In the genomic region with DNA sequence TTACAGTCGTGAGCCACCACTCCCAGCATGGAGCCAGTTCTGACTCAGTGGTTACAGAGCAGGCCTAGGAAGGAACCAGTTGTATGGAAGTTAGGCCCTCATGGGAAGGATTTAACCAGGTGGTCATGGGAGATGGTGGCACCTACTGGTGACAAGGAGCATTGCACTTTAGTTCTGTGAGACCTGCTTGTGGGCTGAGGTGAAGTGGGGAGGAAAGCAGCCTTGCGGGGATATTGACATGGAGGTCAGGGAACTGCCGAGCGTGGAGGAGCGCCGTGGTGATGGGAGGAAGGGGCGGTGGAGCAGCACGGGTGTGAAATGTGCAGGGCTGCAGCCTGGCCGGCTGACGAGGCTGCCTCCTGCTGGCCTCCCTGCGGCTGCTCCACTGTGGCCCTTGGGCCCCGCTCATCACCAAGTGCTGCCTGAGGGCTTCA, we compare ENCODE assay signal across 8 cellular contexts.
DNase-seq lines count a peak whose midpoint lies in the region; ATAC-seq and TF ChIP-seq lines count a peak whose summit lies in the region.

No MANE protein-coding gene starts in this region.

- ATAC-seq in HG02571 (IDR thresholded peaks at IDR 0.05; ENCODE audit: unreplicated experiment) (no peak), HG03139 (IDR thresholded peaks at IDR 0.05; ENCODE audit: unreplicated experiment) (no peak)

- H3K27ac Mint-ChIP-seq in endodermal cell: no peak overlapping the region
- no peak overlapping the region for H3K27ac Mint-ChIP-seq in nephron progenitor cell

- 87 to 97% methylated on average over 5 to 12 of the region's 12 CpGs for WGBS in endodermal cell (ENCODE audit: insufficient coverage in 1 of 2, insufficient read length in 1 of 2), 2 experiments

- no peaks in the 10 kb centered on the region for H3K27me3 ChIP-seq in AG04450 (ENCODE audit: control insufficient read depth, insufficient read depth, low read length)
- no peaks in the 10 kb centered on the region for H3K27me3 ChIP-seq in endodermal cell (ENCODE audit: control insufficient read depth, insufficient read depth, low read length, poor library complexity, severe bottlenecking)

- H3K36me3 Mint-ChIP-seq in endodermal cell (ENCODE audit: low read depth): peaks cover 10% of the 10 kb centered on the region
- H3K36me3 Mint-ChIP-seq in nephron progenitor cell (ENCODE audit: low read depth): peaks cover 18% of the 10 kb centered on the region

- H3K27ac ChIP-seq in AG04450 (ENCODE audit: low read depth, low read length) (no peak overlapping the region), endodermal cell (ENCODE audit: low read depth, low read length) (no peak overlapping the region)

- H3K27me3 Mint-ChIP-seq in endodermal cell (ENCODE audit: insufficient read depth) (no peaks in the 10 kb centered on the region), nephron progenitor cell (ENCODE audit: low read depth, poor library complexity) (peaks cover 3% of the 10 kb centered on the region)

- H3K4me3 Mint-ChIP-seq in endodermal cell (no peak overlapping the region), nephron progenitor cell (no peak overlapping the region)

- CTCF ChIA-PET in AG04450 (lab: Charles Lee): no interaction called here

- H3K9me3 Mint-ChIP-seq in endodermal cell: peaks cover 12% of the 10 kb centered on the region
- H3K9me3 Mint-ChIP-seq in nephron progenitor cell: peaks cover 11% of the 10 kb centered on the region

- H3K4me1 Mint-ChIP-seq in endodermal cell (peaks cover 7% of the 10 kb centered on the region), nephron progenitor cell (peaks cover 36% of the 10 kb centered on the region)

- H3K4me3 ChIP-seq in AG04450 (ENCODE audit: low read depth, low read length) (no peak overlapping the region), endodermal cell (ENCODE audit: low read length) (no peak overlapping the region)

- TF ChIP-seq CTCF in AG04450 (IDR thresholded peaks at IDR 0.05; ENCODE audit: low read depth, low read length) (peak; percentile 47; the same call in 1 of the 2 replicates), GM12873 (IDR thresholded peaks at IDR 0.05; ENCODE audit: insufficient read depth, low read depth, low read length, missing control alignments) (peak; percentile 92), endodermal cell (conservative IDR thresholded peaks at IDR 0.05) (peak; percentile 76), nephron progenitor cell (IDR thresholded peaks at IDR 0.05) (peak; percentile 39)

- POLR2A ChIA-PET in AG04450 (lab: Yijun Ruan, JAX): no interaction called here

- peaks cover 10% of the 10 kb centered on the region for H3K9me3 ChIP-seq in AG04450 (ENCODE audit: control insufficient read depth, insufficient read depth, low read length)
- H3K9me3 ChIP-seq in endodermal cell (ENCODE audit: control insufficient read depth, low read length): peaks cover 11% of the 10 kb centered on the region

- H3K9ac ChIP-seq in endodermal cell (ENCODE audit: extremely low read depth, low read length, poor library complexity, severe bottlenecking): no peak overlapping the region

- H3K4me1 ChIP-seq in endodermal cell (ENCODE audit: control insufficient read depth, insufficient read depth, low read length): no peaks in the 10 kb centered on the region

- H3K36me3 ChIP-seq in endodermal cell (ENCODE audit: control insufficient read depth, insufficient read depth, low read length): no peaks in the 10 kb centered on the region

- DNase-seq in AG04450 (ENCODE audit: low read depth, low spot score): no peak
- peak; percentile 78 for DNase-seq in NAMALWA (ENCODE audit: low spot score)
- DNase-seq in activated CD4-positive, CD25-positive, alpha-beta regulatory T cell treated with anti-CD3 and anti-CD28 coated beads, Interleukin-2, amount 50 U/mL, for 72 hours: peak; percentile 38
- peak; percentile 72 for DNase-seq in endodermal cell
- DNase-seq in nephron progenitor cell: peak; percentile 15

Comparison
In these comparisons a context has a peak if more than half of its experiments do, and no peak if none do; other contexts are left out.
1. CTCF ChIP-seq: peak in every context shown above with its lines; median percentile 92 in GM12873; 76 in endodermal cell; 47 in AG04450; 39 in nephron progenitor cell.